In genomic region chr19:48896191-48896720, GRCh38 we compare ENCODE assay signal across 6 cellular contexts. TPM values are rescaled to one million over a fixed set of nuclear protein-coding genes. Genes with fewer than 3 reads are reported as not detected.
DNase-seq lines count a peak whose midpoint lies in the region; ATAC-seq and TF ChIP-seq lines count a peak whose summit lies in the region.

No MANE protein-coding gene starts in this region.

- no peak overlapping the region for H2AK5ac ChIP-seq in H9 (ENCODE audit: insufficient read length, low read length)

- no peak overlapping the region for H3K9ac ChIP-seq in H9 (ENCODE audit: extremely low read depth, insufficient read length, low read length)

- no peaks in the 10 kb centered on the region for H3K36me3 ChIP-seq in osteoblast (ENCODE audit: insufficient read depth, low read length)

- no peaks in the 10 kb centered on the region for H3K9me3 ChIP-seq in H9 (ENCODE audit: control insufficient read depth, low read depth, low read length)
- no peaks in the 10 kb centered on the region for H3K9me3 ChIP-seq in osteoblast (ENCODE audit: low read depth, low read length)

- no peak overlapping the region for H3K18ac ChIP-seq in H9 (ENCODE audit: insufficient read length, low read depth, low read length)

- H3K27me3 ChIP-seq in H9 (ENCODE audit: insufficient read depth, low read length) (no peaks in the 10 kb centered on the region), osteoblast (ENCODE audit: insufficient read depth, low read length) (no peaks in the 10 kb centered on the region), foreskin keratinocyte (peaks cover 3% of the 10 kb centered on the region)

- H2BK12ac ChIP-seq in H9 (ENCODE audit: insufficient read length, low read depth, low read length): no peak overlapping the region

- H2AFZ ChIP-seq in H9 (ENCODE audit: low read length) (no peak overlapping the region), osteoblast (ENCODE audit: low read length) (no peak overlapping the region)

- H3K4me1 ChIP-seq in H9 (ENCODE audit: insufficient read depth, low read length) (no peaks in the 10 kb centered on the region), osteoblast (ENCODE audit: insufficient read depth, low read length) (peaks cover 6% of the 10 kb centered on the region), foreskin keratinocyte (no peaks in the 10 kb centered on the region)

- no peak overlapping the region for H2BK120ac ChIP-seq in H9 (ENCODE audit: low read depth, low read length, poor library complexity, severe bottlenecking)

- ATAC-seq in foreskin keratinocyte: no peak

- H4K5ac ChIP-seq in H9 (ENCODE audit: insufficient read length, low read depth, low read length): no peak overlapping the region

- no peaks in the 10 kb centered on the region for H3K9me3 Mint-ChIP-seq in H9

- H2BK15ac ChIP-seq in H9 (ENCODE audit: low read depth, low read length): no peak overlapping the region

- no peak for TF ChIP-seq CTCF in H9 (conservative IDR thresholded peaks at IDR 0.05)
- TF ChIP-seq CTCF in osteoblast (IDR thresholded peaks at IDR 0.05; ENCODE audit: extremely low read depth, low read depth, low read length): no peak
- no peak for TF ChIP-seq CTCF in foreskin keratinocyte (conservative IDR thresholded peaks at IDR 0.05)

- H4K8ac ChIP-seq in H9 (replicated peaks; ENCODE audit: insufficient read length, low read depth, low read length): no peak overlapping the region

- H3K4me2 ChIP-seq in H9 (ENCODE audit: insufficient read depth, insufficient read length, low read length): peak overlapping the region; percentile 27
- H3K4me2 ChIP-seq in osteoblast (ENCODE audit: insufficient read depth, low read length): peak overlapping the region; percentile 29

- peak overlapping the region; percentile 41 to 77 for H3K4me3 Mint-ChIP-seq in H9

- no CpG with 5 or more reads among the region's 25 CpGs for WGBS in H9 (ENCODE audit: extremely low coverage, insufficient read length, low lambda C conversion rate)

- no peak overlapping the region for H3K4ac ChIP-seq in H9 (ENCODE audit: low read depth, low read length)

- peak overlapping the region; percentile 45 for H3K4me3 ChIP-seq in osteoblast (ENCODE audit: insufficient read depth, low read length)

- no peak overlapping the region for H3T11ph ChIP-seq in H9 (ENCODE audit: low read length)

- H3K36me3 Mint-ChIP-seq in H9 (ENCODE audit: insufficient read depth in 1 of 3, low read depth in 3 of 3): peaks cover 0 to 3% (median 1%) of the 10 kb centered on the region in 3 experiments; a peak in 2 of 7 replicates

- H3K23me2 ChIP-seq in H9 (ENCODE audit: insufficient read length, low read depth, low read length, poor library complexity, severe bottlenecking): peaks cover 15% of the 10 kb centered on the region

- H2BK5ac ChIP-seq in H9 (ENCODE audit: insufficient read length, low read length): no peak overlapping the region

- H3K14ac ChIP-seq in H9 (ENCODE audit: insufficient read depth, low read length): no peak overlapping the region

- peak; percentile 94 for DNase-seq in H9
- DNase-seq in cerebellum (ENCODE audit: low spot score): peak; percentile 76
- DNase-seq in osteoblast (ENCODE audit: insufficient read length, low spot score, missing footprints): no peak
- no peak for DNase-seq in Kasumi-1 (lab: John Stamatoyannopoulos, UW)
- DNase-seq in foreskin keratinocyte: no peak
- DNase-seq in NK-92 (lab: John Stamatoyannopoulos, UW; ENCODE audit: unreplicated experiment): no peak

- H3K79me2 ChIP-seq in H9 (ENCODE audit: insufficient read depth, low read length): no peaks in the 10 kb centered on the region
- H3K79me2 ChIP-seq in osteoblast (ENCODE audit: insufficient read depth, low read length): peaks cover 12% of the 10 kb centered on the region

- no peak overlapping the region for H3K56ac ChIP-seq in H9 (ENCODE audit: insufficient read length, low read depth, low read length)

- H3K4me1 Mint-ChIP-seq in H9: peaks cover 8 to 37% of the 10 kb centered on the region in 2 experiments

- H3K27ac ChIP-seq in H9 (ENCODE audit: insufficient read length, low read depth, low read length): no peak overlapping the region
- H3K27ac ChIP-seq in osteoblast (ENCODE audit: low read depth, low read length): no peak overlapping the region
- no peak overlapping the region for H3K27ac ChIP-seq in foreskin keratinocyte

- peaks cover 2% of the 10 kb centered on the region; the same call in 1 of the 2 replicates for H3K27me3 Mint-ChIP-seq in H9 (ENCODE audit: low read depth)

- H4K91ac ChIP-seq in H9 (ENCODE audit: insufficient read length, low read depth, low read length): no peak overlapping the region

- H3K27ac Mint-ChIP-seq in H9: peak overlapping the region in 2 of 3 experiments; percentile 48 to 66; a peak in 2 of 7 replicates

- H2BK20ac ChIP-seq in H9 (ENCODE audit: low read depth, low read length, poor library complexity, severe bottlenecking): no peak overlapping the region

- H3K79me1 ChIP-seq in H9 (ENCODE audit: insufficient read depth, low read depth, low read length, poor library complexity, severe bottlenecking): no peaks in the 10 kb centered on the region

- H4K20me1 ChIP-seq in H9 (ENCODE audit: control insufficient read depth, insufficient read depth, insufficient read length): no peaks in the 10 kb centered on the region
- no peaks in the 10 kb centered on the region for H4K20me1 ChIP-seq in osteoblast (ENCODE audit: insufficient read depth, low read length)

- H3K23ac ChIP-seq in H9 (ENCODE audit: insufficient read length, low read depth, low read length): no peak overlapping the region

RNA-seq across cellular contexts. Expression of gene TULP2, which starts 2.3 kb away (rescaled TPM):
- total RNA-seq in H9 (2021) (0.94 and 1.0 TPM in 2 replicates), cerebellum (0.27 TPM), osteoblast (not detected in 2 replicates), foreskin keratinocyte (not detected in 2 replicates)
- polyA plus RNA-seq in foreskin keratinocyte: 0.09 TPM in 1 of 2 replicates, not detected in the other

RNA-seq across cellular contexts. Expression of gene NUCB1, which starts 3.9 kb away (rescaled TPM):
- total RNA-seq in H9 (2021) (125 and 131 TPM in 2 replicates), cerebellum (51.2 TPM), osteoblast (242 and 300 TPM in 2 replicates), foreskin keratinocyte (106 and 118 TPM in 2 replicates)
- polyA plus RNA-seq in foreskin keratinocyte: 100 and 115 TPM in 2 replicates

RNA-seq across cellular contexts. Expression of gene PPP1R15A, which starts 24.0 kb away (rescaled TPM):
- total RNA-seq in H9 (2021) (17.2 and 17.5 TPM in 2 replicates), cerebellum (13.9 TPM), osteoblast (70.4 and 84.0 TPM in 2 replicates), foreskin keratinocyte (39.3 and 41.1 TPM in 2 replicates)
- polyA plus RNA-seq in foreskin keratinocyte: 36.4 and 37.8 TPM in 2 replicates

RNA-seq across cellular contexts. Expression of gene PLEKHA4, which starts 27.8 kb away (rescaled TPM):
- 14.3 and 15.3 TPM in 2 replicates for total RNA-seq in H9 (2021)
- total RNA-seq in cerebellum: 1.5 TPM
- 21.4 and 28.6 TPM in 2 replicates for total RNA-seq in osteoblast
- total RNA-seq in foreskin keratinocyte: 6.3 and 7.4 TPM in 2 replicates
- polyA plus RNA-seq in foreskin keratinocyte: 8.5 and 9.2 TPM in 2 replicates

RNA-seq across cellular contexts. Expression of gene DHDH, which starts 37.2 kb away (rescaled TPM):
- 1.4 and 2.0 TPM in 2 replicates for total RNA-seq in H9 (2021)
- not detected for total RNA-seq in cerebellum
- 0.29 and 0.36 TPM in 2 replicates for total RNA-seq in osteoblast
- total RNA-seq in foreskin keratinocyte: 0.46 and 0.48 TPM in 2 replicates
- polyA plus RNA-seq in foreskin keratinocyte: 0.65 and 0.75 TPM in 2 replicates

Comparison
In these comparisons a context has a peak if more than half of its experiments do, and no peak if none do; other contexts are left out.
1. DNase-seq: peak in H9 (single experiment) and cerebellum (single experiment); none in osteoblast (single experiment), Kasumi-1 (0 of 2), foreskin keratinocyte (0 of 2) and NK-92 (single experiment).